ENCODE assay signal across 1 cellular context in genomic region chr3:12659316-12660015, GRCh38.
TF ChIP-seq lines count a peak whose summit lies in the region.

No MANE protein-coding gene starts in this region.

TF ChIP-seq in SK-N-SH treated with all-trans-retinoic acid at 6 μM for 48 hours, 23 proteins besides CTCF, POLR2A, EP300 and RAD21 (continued from another document):
- TF ChIP-seq CREB5 (CRISPR knock-in tag; IDR thresholded peaks at IDR 0.05; ENCODE audit: low read depth) (no peak), ZFP30 (CRISPR knock-in tag; IDR thresholded peaks at IDR 0.05) (no peak), GLIS3 (CRISPR knock-in tag; IDR thresholded peaks at IDR 0.05) (no peak), CSRNP3 (CRISPR knock-in tag; IDR thresholded peaks at IDR 0.05) (no peak), ZNF565 (CRISPR knock-in tag; conservative IDR thresholded peaks at IDR 0.05; ENCODE audit: low read depth) (no peak), CSDC2 (CRISPR knock-in tag; IDR thresholded peaks at IDR 0.05) (no peak), POU6F1 (CRISPR knock-in tag; IDR thresholded peaks at IDR 0.05; ENCODE audit: borderline replicate concordance, low read depth) (no peak), BACH2 (CRISPR knock-in tag; IDR thresholded peaks at IDR 0.05; ENCODE audit: borderline replicate concordance) (no peak), RARB (CRISPR knock-in tag; IDR thresholded peaks at IDR 0.05) (no peak), ESRRG (CRISPR knock-in tag; IDR thresholded peaks at IDR 0.05) (no peak)
